Comparison of ENCODE assay signal across 8 cellular contexts in genomic region chr1:170074250-170075157, GRCh38. TPM values are rescaled to one million over a fixed set of nuclear protein-coding genes. Genes with fewer than 3 reads are reported as not detected.
DNase-seq lines count a peak whose midpoint lies in the region; ATAC-seq and TF ChIP-seq lines count a peak whose summit lies in the region.

Gene KIFAP3, minus strand, starts transcription at chr1:170074695. Its CDS starts 228 bp downstream, at chr1:170074467.

- peak within 1 kb of the TSS; percentile 71 to 84 for H3K4me3 ChIP-seq in ascending aorta
- H3K4me3 ChIP-seq in right cardiac atrium (ENCODE audit: low read length): peak within 1 kb of the TSS; percentile 82
- H3K4me3 ChIP-seq in aorta (ENCODE audit: low read length in 2 of 2): peak within 1 kb of the TSS; percentile 88 to 99

- H3K9me3 ChIP-seq in ascending aorta: peaks cover 0 to 6% of the 10 kb centered on the region in 2 donors
- no peaks in the 10 kb centered on the region for H3K9me3 ChIP-seq in right cardiac atrium (ENCODE audit: control insufficient read depth, low read length)
- H3K9me3 ChIP-seq in aorta (ENCODE audit: control insufficient read depth, low read length): peaks cover 2% of the 10 kb centered on the region

- H3K27me3 ChIP-seq in ascending aorta (no peaks in the 10 kb centered on the region), right cardiac atrium (ENCODE audit: control insufficient read depth, insufficient read depth) (no peaks in the 10 kb centered on the region), aorta (ENCODE audit: control insufficient read depth in 1 of 2, insufficient read depth in 2 of 2, low read length in 1 of 2) (no peaks in the 10 kb centered on the region)

- DNase-seq in NCI-H187 (lab: John Stamatoyannopoulos, UW): peak; percentile 95 to 97
- peak; percentile 92 to 99 for DNase-seq in ascending aorta (ENCODE audit: low spot score in 2 of 2)
- peak; percentile 99 for DNase-seq in right cardiac atrium
- peak; percentile 96 for DNase-seq in putamen (ENCODE audit: low spot score)
- DNase-seq in aorta: peak; percentile 99

- TF ChIP-seq CTCF in ascending aorta (IDR thresholded peaks at IDR 0.05): peak; percentile 23 to 55 (median 28)

- H3K4me1 ChIP-seq in ascending aorta (peaks cover 0 to 4% of the 10 kb centered on the region in 2 donors), right cardiac atrium (ENCODE audit: control insufficient read depth, insufficient read depth, low read length) (peaks cover 1% of the 10 kb centered on the region), aorta (ENCODE audit: control insufficient read depth in 1 of 2, insufficient read depth in 2 of 2, low read length in 2 of 2) (peaks cover 0 to 3% of the 10 kb centered on the region in 2 donors)

- under 1% methylated on average over 39 of the region's 39 CpGs for WGBS in right cardiac atrium
- 0% methylated on average over 39 of the region's 39 CpGs for WGBS in aorta, 2 donors

- H3K36me3 ChIP-seq in ascending aorta (no peaks in the 10 kb centered on the region), aorta (ENCODE audit: control insufficient read depth in 1 of 2, insufficient read depth in 2 of 2, low read length in 1 of 2) (no peaks in the 10 kb centered on the region)

- TF ChIP-seq POLR2A in GM15510 (IDR thresholded peaks at IDR 0.05; ENCODE audit: borderline replicate concordance, extremely low read depth, insufficient read length): peak; percentile 61

- intact Hi-C loops in T-helper 2 cell treated with Interferon-gamma antibody and Interleukin-4, amounts not matched to agents 100 ng/mL and 5 ng/mL, for 36 hours (cut with micrococcal nuclease): loop anchor here (1.0 to 10.0 kb wide), 7 partner anchors 147 to 1708 kb away; partner anchors contain the start of genes ATP1B1, GORAB, METTL13 and SCYL3
- intact Hi-C loops in ascending aorta (cut with DNase I): loop anchor here (10.0 kb wide), 2 partner anchors 590 to 1120 kb away; partner anchors contain the start of gene PRRX1
- intact Hi-C loops in right cardiac atrium (cut with DNase I): no loop called here
- intact Hi-C loops in aorta (cut with DNase I): loop anchor here (10.0 kb wide), 2 partner anchors 340 to 590 kb away; partner anchors contain the start of gene PRRX1 (in 1 of the 2)

- peak within 1 kb of the TSS; percentile 80 to 84 for H3K27ac ChIP-seq in ascending aorta
- peak within 1 kb of the TSS; percentile 96 for H3K27ac ChIP-seq in right cardiac atrium (ENCODE audit: low read length)
- peak within 1 kb of the TSS; percentile 72 to 76 for H3K27ac ChIP-seq in aorta (ENCODE audit: low read depth in 1 of 2, low read length in 2 of 2)

- ATAC-seq in HG02938 (IDR thresholded peaks at IDR 0.05; ENCODE audit: unreplicated experiment): peak; percentile 97
- peak; percentile 100 for ATAC-seq in right cardiac atrium
- peak; percentile 100 for ATAC-seq in aorta (ENCODE audit: low FRiP score)

RNA-seq across cellular contexts. Expression of gene KIFAP3, which starts in this region (rescaled TPM):
- total RNA-seq in T-helper 2 cell treated with Interferon-gamma antibody and Interleukin-4, amounts not matched to agents 100 ng/mL and 5 ng/mL, for 36 hours: 20.7 and 20.8 TPM in 2 replicates
- total RNA-seq in ascending aorta (12.6 TPM), right cardiac atrium (10 to 100 TPM; 50.1 to 68.2 (median 56.1) TPM), aorta (10 to 100 TPM; 36.0 to 38.7 TPM)
- polyA plus RNA-seq in right cardiac atrium (25.6 TPM), aorta (10 to 100 TPM in 1 of 2 donors, 1 to 10 TPM in 1; 7.6 to 14.7 TPM)

Comparison
In these comparisons a context has a peak if more than half of its experiments do, and no peak if none do; other contexts are left out.
1. Peak in every context shown above with its lines: DNase-seq, ATAC-seq, H3K4me3 ChIP-seq and H3K27ac ChIP-seq.
2. intact Hi-C loops: an anchor here in T-helper 2 cell treated with Interferon-gamma antibody and Interleukin-4, amounts not matched to agents 100 ng/mL and 5 ng/mL, for 36 hours (1.0 to 10.0 kb wide), ascending aorta (10.0 kb wide) and aorta (10.0 kb wide); none called in right cardiac atrium.